25 cellular contexts compared by ENCODE assay signal in genomic region chr10:123655763-123656162, GRCh38. TPM values are rescaled to one million over a fixed set of nuclear protein-coding genes. Genes with fewer than 3 reads are reported as not detected.
DNase-seq lines count a peak whose midpoint lies in the region; ATAC-seq, FAIRE-seq and TF ChIP-seq lines count a peak whose summit lies in the region.
"Had no signal": no experiment of that assay in that cellular context is flagged by ENCODE, and none has a peak within 500 bp of the region (broad histone marks: within the 10 kb centered on the region; RNA-seq: fewer than 3 reads in every experiment).

No MANE protein-coding gene starts in this region.

- intact Hi-C loops in activated CD4-positive, alpha-beta memory T cell treated with anti-CD3 and anti-CD28 coated beads for 36 hours (cut with micrococcal nuclease) = no loop called here

- H3K4me1 ChIP-seq in foreskin keratinocyte = no peaks in the 10 kb centered on the region
- H3K4me1 ChIP-seq in suprapubic skin = no peaks in the 10 kb centered on the region
- H3K4me1 ChIP-seq: testis had no signal

- H3K4me3 ChIP-seq in suprapubic skin = no peak overlapping the region
- H3K4me3 ChIP-seq: coronary artery, GM12878, testis had no signal

- no peaks in the 10 kb centered on the region for H3K36me3 ChIP-seq in suprapubic skin

- H3K27ac ChIP-seq in foreskin keratinocyte (no peak overlapping the region), suprapubic skin (no peak overlapping the region)
- H3K27ac ChIP-seq: coronary artery, RWPE1, testis had no signal

- WGBS in suprapubic skin = 36% methylated on average over 2 of the region's 2 CpGs

- FAIRE-seq in frontal cortex (lab: Jason Lieb, UNC) = no peak
- FAIRE-seq: bronchial epithelial cell, GM12878, H54 had no signal

- H3K27me3 ChIP-seq in foreskin keratinocyte (no peaks in the 10 kb centered on the region), suprapubic skin (peaks cover 10% of the 10 kb centered on the region)
- H3K27me3 ChIP-seq: testis had no signal

- ATAC-seq in foreskin keratinocyte (peak; percentile 20), GM19397 (IDR thresholded peaks at IDR 0.05; ENCODE audit: unreplicated experiment) (no peak)
- ATAC-seq: GM12878; left colon; stimulated activated naive B cell treated with anti-CD40 and anti-IgM and Interleukin-4, amounts not matched to agents 10 μg/mL and 1 μg/mL and 100 μg/mL, for 72 hours had no signal

- no peaks in the 10 kb centered on the region for H3K36me3 Mint-ChIP-seq in activated CD4-positive, alpha-beta memory T cell treated with anti-CD3 and anti-CD28 coated beads for 36 hours
- H3K36me3 Mint-ChIP-seq: activated naive CD4-positive, alpha-beta T cell treated with anti-CD3 and anti-CD28 coated beads, Interleukin-2, amount 50 U/mL, for 24 hours; CD8-positive, alpha-beta memory T cell; naive B cell; stimulated activated naive B cell treated with anti-CD40 and anti-IgM and Interleukin-4, amounts not matched to agents 10 μg/mL and 1 μg/mL and 100 μg/mL, for 72 hours had no signal

- H3K4me1 Mint-ChIP-seq in activated CD4-positive, alpha-beta memory T cell treated with anti-CD3 and anti-CD28 coated beads for 36 hours (ENCODE audit: low read depth) = no peaks in the 10 kb centered on the region
- H3K4me1 Mint-ChIP-seq: activated naive CD4-positive, alpha-beta T cell treated with anti-CD3 and anti-CD28 coated beads, Interleukin-2, amount 50 U/mL, for 24 hours; CD8-positive, alpha-beta memory T cell; naive B cell; stimulated activated naive B cell treated with anti-CD40 and anti-IgM and Interleukin-4, amounts not matched to agents 10 μg/mL and 1 μg/mL and 100 μg/mL, for 72 hours had no signal

- peaks cover 2% of the 10 kb centered on the region for H3K27me3 Mint-ChIP-seq in activated CD4-positive, alpha-beta memory T cell treated with anti-CD3 and anti-CD28 coated beads for 36 hours
- H3K27me3 Mint-ChIP-seq: activated naive CD4-positive, alpha-beta T cell treated with anti-CD3 and anti-CD28 coated beads, Interleukin-2, amount 50 U/mL, for 24 hours had no signal

- CTCF ChIA-PET in activated CD4-positive, alpha-beta memory T cell treated with anti-CD3 and anti-CD28 coated beads for 36 hours (lab: Charles Lee) = no interaction called here

- no peak overlapping the region for H3K4me3 Mint-ChIP-seq in activated CD4-positive, alpha-beta memory T cell treated with anti-CD3 and anti-CD28 coated beads for 36 hours
- H3K4me3 Mint-ChIP-seq: activated naive CD4-positive, alpha-beta T cell treated with anti-CD3 and anti-CD28 coated beads, Interleukin-2, amount 50 U/mL, for 24 hours; CD8-positive, alpha-beta memory T cell; naive B cell; stimulated activated naive B cell treated with anti-CD40 and anti-IgM and Interleukin-4, amounts not matched to agents 10 μg/mL and 1 μg/mL and 100 μg/mL, for 72 hours had no signal

- TF ChIP-seq EP300 in suprapubic skin (IDR thresholded peaks at IDR 0.05) = no peak

- TF ChIP-seq CTCF in foreskin keratinocyte (conservative IDR thresholded peaks at IDR 0.05) (no peak), suprapubic skin (IDR thresholded peaks at IDR 0.05) (no peak)

- no peaks in the 10 kb centered on the region for H3K9me3 ChIP-seq in suprapubic skin
- H3K9me3 ChIP-seq: SK-N-SH, testis had no signal

- no peaks in the 10 kb centered on the region for H3K9me3 Mint-ChIP-seq in activated CD4-positive, alpha-beta memory T cell treated with anti-CD3 and anti-CD28 coated beads for 36 hours
- H3K9me3 Mint-ChIP-seq: activated naive CD4-positive, alpha-beta T cell treated with anti-CD3 and anti-CD28 coated beads, Interleukin-2, amount 50 U/mL, for 24 hours had no signal

- POLR2A ChIA-PET in activated CD4-positive, alpha-beta memory T cell treated with anti-CD3 and anti-CD28 coated beads for 36 hours (lab: Charles Lee) = no interaction called here

- no peak for TF ChIP-seq POLR2A in suprapubic skin (IDR thresholded peaks at IDR 0.05)

- no peak overlapping the region for H3K27ac Mint-ChIP-seq in activated CD4-positive, alpha-beta memory T cell treated with anti-CD3 and anti-CD28 coated beads for 36 hours
- H3K27ac Mint-ChIP-seq: activated naive CD4-positive, alpha-beta T cell treated with anti-CD3 and anti-CD28 coated beads, Interleukin-2, amount 50 U/mL, for 24 hours; CD8-positive, alpha-beta memory T cell; naive B cell; stimulated activated naive B cell treated with anti-CD40 and anti-IgM and Interleukin-4, amounts not matched to agents 10 μg/mL and 1 μg/mL and 100 μg/mL, for 72 hours had no signal

- DNase-seq in ELF-1 (ENCODE audit: low read depth, low spot score) (peak; percentile 85), M059J (ENCODE audit: low read depth) (peak; percentile 3), foreskin keratinocyte (no peak), suprapubic skin (ENCODE audit: low spot score in 2 of 2) (peak; percentile 17 to 45), frontal cortex (ENCODE audit: low spot score in 2 of 2) (no peak)
- DNase-seq in activated CD4-positive, alpha-beta memory T cell treated with anti-CD3 and anti-CD28 coated beads for 36 hours = no peak
- DNase-seq: activated CD4-positive, alpha-beta T cell treated with anti-CD3 and anti-CD28 coated beads for 48 hours; CD8-positive, alpha-beta memory T cell; left colon; naive B cell; NCI-H187 treated with DMSO at 0.1 percent for 48 hours; NCI-H524 treated with DMSO at 0.1 percent for 48 hours; nucleus accumbens; SK-N-SH; stimulated activated CD4-positive, alpha-beta T cell treated with anti-CD3 and anti-CD28 coated beads, Interleukin-4, amount 100 ng/mL, for 1 hour; stimulated activated naive B cell treated with anti-CD40 and anti-IgM and Interleukin-4, amounts not matched to agents 10 μg/mL and 1 μg/mL and 100 μg/mL, for 72 hours; T-helper 2 cell; testis had no signal

RNA-seq across cellular contexts. Expression of gene GPR26, which starts 10.4 kb away (rescaled TPM):
- not detected in 2 replicates for total RNA-seq in M059J (2014; rRNA removed; shearing (Covaris generic))
- total RNA-seq in foreskin keratinocyte = not detected in 2 replicates
- not detected in 2 replicates for polyA plus RNA-seq in foreskin keratinocyte
- total RNA-seq in suprapubic skin = not detected
- total RNA-seq in frontal cortex = 5.3 TPM
- total RNA-seq in activated CD4-positive, alpha-beta memory T cell treated with anti-CD3 and anti-CD28 coated beads for 36 hours = not detected
- total RNA-seq: bronchial epithelial cell; CD8-positive, alpha-beta memory T cell; left colon had no signal
- polyA plus RNA-seq: CD8-positive, alpha-beta memory T cell; SK-N-SH had no signal

Comparison
In these comparisons a context has a peak if more than half of its experiments do, and no peak if none do; other contexts are left out.
1. DNase-seq: peak in ELF-1 (single experiment), M059J (single experiment) and suprapubic skin (2 of 2); none in foreskin keratinocyte (0 of 2), frontal cortex (0 of 2) and activated CD4-positive, alpha-beta memory T cell treated with anti-CD3 and anti-CD28 coated beads for 36 hours (single experiment).